ENCODE assay signal across 14 cellular contexts in genomic region chr3:127407026-127407939, GRCh38.
A peak's percentile ranks its signal among the peaks of the same experiment; 100 is the strongest.
DNase-seq lines count a peak whose midpoint lies in the region; ATAC-seq and TF ChIP-seq lines count a peak whose summit lies in the region.
"Had no signal": no experiment of that assay in that cellular context is flagged by ENCODE, and none has a peak within 500 bp of the region (broad histone marks: within the 10 kb centered on the region; RNA-seq: fewer than 3 reads in every experiment).

No MANE protein-coding gene starts in this region.

- no peaks in the 10 kb centered on the region for H3K36me3 ChIP-seq in BLaER1 treated with 17β-estradiol and CSF1 and Interleukin-3, amounts not matched to agents 10 nM and 100 nM
- H3K36me3 ChIP-seq in Peyer's patch (no peaks in the 10 kb centered on the region), sigmoid colon (no peaks in the 10 kb centered on the region)

- H4K20me1 ChIP-seq in BLaER1 treated with 17β-estradiol and CSF1 and Interleukin-3, amounts not matched to agents 10 nM and 100 nM, result peaks cover 0 to 4% (median 0%) of the 10 kb centered on the region in 11 experiments; a peak in 1 of 22 replicates

- H3K4me3 Mint-ChIP-seq in natural killer cell treated with Interleukin-12 subunit alpha and Interleukin-12 subunit beta and Interleukin-15 and Interleukin-18, amount 100 ng/mL, for 72 hours, result no peak overlapping the region
- H3K4me3 Mint-ChIP-seq: CD4-positive, alpha-beta memory T cell had no signal

- H3K4me1 ChIP-seq in BLaER1 treated with 17β-estradiol and CSF1 and Interleukin-3, amounts not matched to agents 10 nM and 100 nM, result peaks cover 8 to 83% (median 79%) of the 10 kb centered on the region in 10 experiments; a peak in 18 of 20 replicates
- no peaks in the 10 kb centered on the region for H3K4me1 ChIP-seq in Peyer's patch
- H3K4me1 ChIP-seq in sigmoid colon, result no peaks in the 10 kb centered on the region

- TF ChIP-seq POLR2A in Peyer's patch (IDR thresholded peaks at IDR 0.05) (no peak), sigmoid colon (IDR thresholded peaks at IDR 0.05) (no peak)

- no peaks in the 10 kb centered on the region for H3K36me3 Mint-ChIP-seq in natural killer cell treated with Interleukin-12 subunit alpha and Interleukin-12 subunit beta and Interleukin-15 and Interleukin-18, amount 100 ng/mL, for 72 hours
- H3K36me3 Mint-ChIP-seq: CD4-positive, alpha-beta memory T cell had no signal

- peaks cover 0 to 4% of the 10 kb centered on the region in 2 donors for H3K27me3 Mint-ChIP-seq in natural killer cell treated with Interleukin-12 subunit alpha and Interleukin-12 subunit beta and Interleukin-15 and Interleukin-18, amount 100 ng/mL, for 72 hours

- no peak overlapping the region for H3K27ac Mint-ChIP-seq in natural killer cell treated with Interleukin-12 subunit alpha and Interleukin-12 subunit beta and Interleukin-15 and Interleukin-18, amount 100 ng/mL, for 72 hours
- H3K27ac Mint-ChIP-seq: CD4-positive, alpha-beta memory T cell had no signal

- intact Hi-C loops in sigmoid colon (cut with DNase I), result no loop called here

- DNase-seq in Peyer's patch, result peak in 2 of 3 donors; percentile 26 to 36
- DNase-seq in islet precursor cell, result peak; percentile 46
- peak; percentile 36 for DNase-seq in sigmoid colon
- no peak for DNase-seq in natural killer cell treated with Interleukin-12 subunit alpha and Interleukin-12 subunit beta and Interleukin-15 and Interleukin-18, amount 100 ng/mL, for 72 hours (ENCODE audit: low spot score)
- DNase-seq in NCI-H1694 (lab: John Stamatoyannopoulos, UW), result no peak
- DNase-seq in NCI-H1092 treated with DMSO at 0.1 percent for 48 hours (lab: John Stamatoyannopoulos, UW), result no peak
- DNase-seq: CD4-positive, alpha-beta memory T cell; DMS79 treated with DMSO at 0.1 percent for 48 hours; IMR-90; Kasumi-1; NCI-H1930; NCI-H510A; SHP77 had no signal

- no peaks in the 10 kb centered on the region for H3K27me3 ChIP-seq in BLaER1 treated with 17β-estradiol and CSF1 and Interleukin-3, amounts not matched to agents 10 nM and 100 nM
- H3K27me3 ChIP-seq in Peyer's patch (no peaks in the 10 kb centered on the region), sigmoid colon (peaks cover 0 to 13% (median 0%) of the 10 kb centered on the region in 3 donors)

- H3K9ac ChIP-seq in BLaER1 treated with 17β-estradiol and CSF1 and Interleukin-3, amounts not matched to agents 10 nM and 100 nM, result no peak overlapping the region

- WGBS in sigmoid colon, 2 donors, result 90 to 92% methylated on average over 13 of the region's 13 CpGs

- H3K4me1 Mint-ChIP-seq in natural killer cell treated with Interleukin-12 subunit alpha and Interleukin-12 subunit beta and Interleukin-15 and Interleukin-18, amount 100 ng/mL, for 72 hours (ENCODE audit: low read depth in 2 of 2), result no peaks in the 10 kb centered on the region
- H3K4me1 Mint-ChIP-seq: CD4-positive, alpha-beta memory T cell had no signal

- no peak overlapping the region for H3K27ac ChIP-seq in BLaER1 treated with 17β-estradiol and CSF1 and Interleukin-3, amounts not matched to agents 10 nM and 100 nM
- no peak overlapping the region for H3K27ac ChIP-seq in Peyer's patch
- H3K27ac ChIP-seq in sigmoid colon, result no peak overlapping the region

- TF ChIP-seq CTCF in Peyer's patch (IDR thresholded peaks at IDR 0.05), result no peak
- no peak for TF ChIP-seq CTCF in sigmoid colon (IDR thresholded peaks at IDR 0.05)

- no peaks in the 10 kb centered on the region for H3K9me3 Mint-ChIP-seq in natural killer cell treated with Interleukin-12 subunit alpha and Interleukin-12 subunit beta and Interleukin-15 and Interleukin-18, amount 100 ng/mL, for 72 hours

- no peak for TF ChIP-seq EP300 in sigmoid colon (IDR thresholded peaks at IDR 0.05)

- no peaks in the 10 kb centered on the region for H3K9me3 ChIP-seq in BLaER1 treated with 17β-estradiol and CSF1 and Interleukin-3, amounts not matched to agents 10 nM and 100 nM (replicated peaks in 1 of 11)
- H3K9me3 ChIP-seq in Peyer's patch (no peaks in the 10 kb centered on the region), sigmoid colon (no peaks in the 10 kb centered on the region)

- ATAC-seq in natural killer cell treated with Interleukin-12 subunit alpha and Interleukin-12 subunit beta and Interleukin-15 and Interleukin-18, amount 100 ng/mL, for 72 hours, result no peak

- no peak overlapping the region for H3K4me3 ChIP-seq in BLaER1 treated with 17β-estradiol and CSF1 and Interleukin-3, amounts not matched to agents 10 nM and 100 nM
- H3K4me3 ChIP-seq in Peyer's patch (no peak overlapping the region), sigmoid colon (no peak overlapping the region)

- peak overlapping the region in 8 of 11 experiments; percentile 57 to 87 (median 80); a peak in 14 of 22 replicates for H3K4me2 ChIP-seq in BLaER1 treated with 17β-estradiol and CSF1 and Interleukin-3, amounts not matched to agents 10 nM and 100 nM

Comparison
In these comparisons a context has a peak if more than half of its experiments do, and no peak if none do; other contexts are left out.
1. DNase-seq: peak in Peyer's patch (2 of 3), islet precursor cell (single experiment) and sigmoid colon (single experiment); none in natural killer cell treated with Interleukin-12 subunit alpha and Interleukin-12 subunit beta and Interleukin-15 and Interleukin-18, amount 100 ng/mL, for 72 hours (single experiment), NCI-H1694 (single experiment) and NCI-H1092 treated with DMSO at 0.1 percent for 48 hours (single experiment).